Comparison of ENCODE assay signal across 8 cellular contexts in genomic region chr12:69900720-69901131, GRCh38.
DNase-seq lines count a peak whose midpoint lies in the region; ATAC-seq and TF ChIP-seq lines count a peak whose summit lies in the region.

No MANE protein-coding gene starts in this region.

- H3K36me3 Mint-ChIP-seq in activated CD4-positive, alpha-beta T cell treated with anti-CD3 and anti-CD28 coated beads for 36 hours (ENCODE audit: low read depth), result no peaks in the 10 kb centered on the region

- ATAC-seq in GM18868 (IDR thresholded peaks at IDR 0.05; ENCODE audit: unreplicated experiment), result peak; percentile 78
- peak; percentile 80 for ATAC-seq in HG03342 (IDR thresholded peaks at IDR 0.05; ENCODE audit: unreplicated experiment)
- peak; percentile 30 for ATAC-seq in activated CD4-positive, alpha-beta T cell treated with anti-CD3 and anti-CD28 coated beads for 36 hours

- POLR2A ChIA-PET in activated CD4-positive, alpha-beta T cell treated with anti-CD3 and anti-CD28 coated beads for 36 hours (lab: Charles Lee), result no interaction called here

- H3K4me3 ChIP-seq in AG10803 (ENCODE audit: low read length), result no peak overlapping the region
- no peak overlapping the region for H3K4me3 ChIP-seq in coronary artery

- DNase-seq in AG10803 (ENCODE audit: low read depth) (peak; percentile 65), NCI-H345 treated with DMSO at 0.1 percent for 48 hours (lab: John Stamatoyannopoulos, UW; ENCODE audit: unreplicated experiment) (peak; percentile 91), coronary artery (ENCODE audit: low spot score) (no peak), medulla oblongata (ENCODE audit: extremely low spot score) (peak; percentile 88)
- DNase-seq in activated CD4-positive, alpha-beta T cell treated with anti-CD3 and anti-CD28 coated beads for 36 hours, result peak; percentile 76
- peak; percentile 25 to 27 for DNase-seq in stimulated activated CD8-positive, alpha-beta memory T cell treated with anti-CD3 and anti-CD28 coated beads, Interleukin-15, amount 100 ng/mL, for 48 hours (ENCODE audit: low read depth in 2 of 2)

- H3K4me3 Mint-ChIP-seq in activated CD4-positive, alpha-beta T cell treated with anti-CD3 and anti-CD28 coated beads for 36 hours, result no peak overlapping the region

- H3K4me1 Mint-ChIP-seq in activated CD4-positive, alpha-beta T cell treated with anti-CD3 and anti-CD28 coated beads for 36 hours, result peaks cover 2% of the 10 kb centered on the region

- CTCF ChIA-PET in activated CD4-positive, alpha-beta T cell treated with anti-CD3 and anti-CD28 coated beads for 36 hours (lab: Charles Lee), result interaction anchor here (0.6 to 5.5 kb wide), 24 partner anchors 8 to 1096 kb away, joined by 3 to 42 read pairs (median 3); no protein-coding TSS in a partner anchor

- H3K27me3 Mint-ChIP-seq in activated CD4-positive, alpha-beta T cell treated with anti-CD3 and anti-CD28 coated beads for 36 hours, result no peaks in the 10 kb centered on the region

- no peaks in the 10 kb centered on the region for H3K9me3 Mint-ChIP-seq in activated CD4-positive, alpha-beta T cell treated with anti-CD3 and anti-CD28 coated beads for 36 hours (ENCODE audit: low read depth)

- no peak overlapping the region for H3K27ac ChIP-seq in coronary artery

- H3K27ac Mint-ChIP-seq in activated CD4-positive, alpha-beta T cell treated with anti-CD3 and anti-CD28 coated beads for 36 hours, result no peak overlapping the region

- TF ChIP-seq CTCF in AG10803 (conservative IDR thresholded peaks at IDR 0.05; ENCODE audit: low read length) (peak; percentile 74), coronary artery (IDR thresholded peaks at IDR 0.05) (peak; percentile 80)

- intact Hi-C loops in activated CD4-positive, alpha-beta T cell treated with anti-CD3 and anti-CD28 coated beads for 36 hours (cut with DNase I, micrococcal nuclease), result loop anchor here (1.0 to 5.0 kb wide), 4 partner anchors 677 to 830 kb away; no protein-coding TSS in a partner anchor

Comparison
In these comparisons a context has a peak if more than half of its experiments do, and no peak if none do; other contexts are left out.
1. ATAC-seq: peak in every context shown above with its lines; median percentile 80 in HG03342; 78 in GM18868; 30 in activated CD4-positive, alpha-beta T cell treated with anti-CD3 and anti-CD28 coated beads for 36 hours.